In the genomic region with DNA sequence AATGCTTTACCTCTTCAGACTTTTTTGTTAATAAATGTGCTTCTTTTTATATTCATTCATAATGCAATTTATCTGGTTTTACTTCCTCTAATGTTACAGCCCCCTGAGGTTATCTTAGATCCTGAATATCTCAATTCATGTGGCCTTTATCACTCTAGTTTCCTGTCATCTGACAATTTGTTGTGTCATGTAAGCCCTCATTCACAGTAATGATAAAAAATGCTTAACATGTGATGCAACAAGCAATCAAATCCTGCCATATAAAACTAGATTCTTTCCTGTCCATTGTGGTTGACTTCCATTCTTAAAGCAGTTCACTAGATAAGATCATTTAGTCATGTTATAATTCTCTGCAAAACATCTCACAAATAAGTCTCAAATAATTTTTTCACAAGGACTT, we compare ENCODE assay signal across 29 cellular contexts.
DNase-seq lines count a peak whose midpoint lies in the region; ATAC-seq, FAIRE-seq and TF ChIP-seq lines count a peak whose summit lies in the region.
"Had no signal": no experiment of that assay in that cellular context is flagged by ENCODE, and none has a peak within 500 bp of the region (broad histone marks: within the 10 kb centered on the region; RNA-seq: fewer than 3 reads in every experiment).

No MANE protein-coding gene starts in this region.

- H3K9me3 Mint-ChIP-seq in memory B cell, result no peaks in the 10 kb centered on the region
- H3K9me3 Mint-ChIP-seq: CD8-positive, alpha-beta memory T cell; effector memory CD8-positive, alpha-beta T cell; H9; nephron progenitor cell; WTC11 had no signal

- no peaks in the 10 kb centered on the region for H3K36me3 Mint-ChIP-seq in memory B cell
- H3K36me3 Mint-ChIP-seq: WTC11 had no signal

- H3K27ac Mint-ChIP-seq in memory B cell, result no peak overlapping the region
- H3K27ac Mint-ChIP-seq: activated naive CD8-positive, alpha-beta T cell treated with anti-CD3 and anti-CD28 coated beads, Interleukin-2, amount 10 ng/mL, durations not matched to agents 7 days and 5 days; activated T-cell treated with anti-CD3 and anti-CD28 coated beads, Interleukin-2, amount 50 U/mL, for 24 hours; effector memory CD8-positive, alpha-beta T cell; H9; nephron progenitor cell; WTC11 had no signal

- H3K4me3 Mint-ChIP-seq in memory B cell, result no peak overlapping the region
- H3K4me3 Mint-ChIP-seq: activated naive CD8-positive, alpha-beta T cell treated with anti-CD3 and anti-CD28 coated beads, Interleukin-2, amount 10 ng/mL, durations not matched to agents 7 days and 5 days; activated T-cell treated with anti-CD3 and anti-CD28 coated beads, Interleukin-2, amount 50 U/mL, for 24 hours; CD8-positive, alpha-beta memory T cell; effector memory CD8-positive, alpha-beta T cell; H9; nephron progenitor cell; WTC11 had no signal

- intact Hi-C loops in pancreas (cut with DNase I), result no loop called here

- no peaks in the 10 kb centered on the region for H3K36me3 ChIP-seq in pancreas
- H3K36me3 ChIP-seq: cardiac muscle cell, suprapubic skin, upper lobe of left lung had no signal

- TF ChIP-seq CTCF in choroid plexus epithelial cell (conservative IDR thresholded peaks at IDR 0.05; ENCODE audit: low read depth, low read length) (no peak), pancreas (IDR thresholded peaks at IDR 0.05) (no peak)

- H3K4me3 ChIP-seq in choroid plexus epithelial cell (ENCODE audit: low read depth, low read length), result no peak overlapping the region
- no peak overlapping the region for H3K4me3 ChIP-seq in pancreas
- H3K4me3 ChIP-seq: cardiac muscle cell, coronary artery, skin epidermis, suprapubic skin, upper lobe of left lung had no signal

- peak; percentile 65 for ATAC-seq in memory B cell (ENCODE audit: low read depth)
- ATAC-seq in GM18520 (IDR thresholded peaks at IDR 0.05; ENCODE audit: unreplicated experiment), result no peak
- ATAC-seq in pancreas, result no peak
- ATAC-seq: effector memory CD8-positive, alpha-beta T cell; PC-3; WTC11 had no signal

- no peaks in the 10 kb centered on the region for H3K27me3 Mint-ChIP-seq in memory B cell
- H3K27me3 Mint-ChIP-seq: activated naive CD8-positive, alpha-beta T cell treated with anti-CD3 and anti-CD28 coated beads, Interleukin-2, amount 10 ng/mL, durations not matched to agents 7 days and 5 days; activated T-cell treated with anti-CD3 and anti-CD28 coated beads, Interleukin-2, amount 50 U/mL, for 24 hours; CD8-positive, alpha-beta memory T cell; effector memory CD8-positive, alpha-beta T cell had no signal

- H3K27me3 ChIP-seq in pancreas, result no peaks in the 10 kb centered on the region
- H3K27me3 ChIP-seq: cardiac muscle cell, suprapubic skin, upper lobe of left lung had no signal

- peak; percentile 1 for DNase-seq in GF-D8 (lab: John Stamatoyannopoulos, UW)
- peak; percentile 52 for DNase-seq in OCI-M1 (lab: John Stamatoyannopoulos, UW)
- DNase-seq in choroid plexus epithelial cell (ENCODE audit: low read depth), result peak; percentile 39
- no peak for DNase-seq in memory B cell (ENCODE audit: low spot score in 2 of 2)
- no peak for DNase-seq in activated CD4-positive, alpha-beta T cell treated with anti-CD3 and anti-CD28 coated beads for 48 hours
- DNase-seq in HuH-7.5 (ENCODE audit: low spot score), result no peak
- no peak for DNase-seq in pancreas
- DNase-seq: activated gamma-delta T cell; activated naive CD8-positive, alpha-beta T cell treated with anti-CD3 and anti-CD28 coated beads, Interleukin-2, amount 10 ng/mL, durations not matched to agents 7 days and 5 days; activated T-cell treated with anti-CD3 and anti-CD28 coated beads, Interleukin-2, amount 50 U/mL, for 24 hours; CD8-positive, alpha-beta memory T cell; effector memory CD8-positive, alpha-beta T cell; H9; Karpas-422; kidney glomerular epithelial cell; NCI-H1694 treated with DMSO at 0.1 percent for 48 hours; nephron progenitor cell; PC-3; retina; stimulated activated naive CD4-positive, alpha-beta T cell treated with Interleukin-2 at 50 U/mL for 16 hours; T-helper 9 cell; upper lobe of left lung had no signal

- no peak overlapping the region for H3K27ac ChIP-seq in pancreas
- H3K27ac ChIP-seq: cardiac muscle cell, coronary artery, skin epidermis, suprapubic skin, upper lobe of left lung had no signal

- FAIRE-seq in pancreas (lab: Jason Lieb, UNC), result no peak
- FAIRE-seq: astrocyte had no signal

- H3K4me1 ChIP-seq in pancreas, result no peaks in the 10 kb centered on the region
- H3K4me1 ChIP-seq: suprapubic skin had no signal

- H3K4me1 Mint-ChIP-seq in memory B cell, result peaks cover 10% of the 10 kb centered on the region
- H3K4me1 Mint-ChIP-seq: H9, nephron progenitor cell had no signal

- H3K9me3 ChIP-seq in pancreas, result no peaks in the 10 kb centered on the region
- H3K9me3 ChIP-seq: suprapubic skin, upper lobe of left lung had no signal

Comparison
In these comparisons a context has a peak if more than half of its experiments do, and no peak if none do; other contexts are left out.
1. DNase-seq: peak in GF-D8 (single experiment), OCI-M1 (single experiment) and choroid plexus epithelial cell (single experiment); none in memory B cell (0 of 2), activated CD4-positive, alpha-beta T cell treated with anti-CD3 and anti-CD28 coated beads for 48 hours (single experiment), HuH-7.5 (single experiment) and pancreas (0 of 6).